Comparison of ENCODE assay signal across 13 cellular contexts in the genomic region with DNA sequence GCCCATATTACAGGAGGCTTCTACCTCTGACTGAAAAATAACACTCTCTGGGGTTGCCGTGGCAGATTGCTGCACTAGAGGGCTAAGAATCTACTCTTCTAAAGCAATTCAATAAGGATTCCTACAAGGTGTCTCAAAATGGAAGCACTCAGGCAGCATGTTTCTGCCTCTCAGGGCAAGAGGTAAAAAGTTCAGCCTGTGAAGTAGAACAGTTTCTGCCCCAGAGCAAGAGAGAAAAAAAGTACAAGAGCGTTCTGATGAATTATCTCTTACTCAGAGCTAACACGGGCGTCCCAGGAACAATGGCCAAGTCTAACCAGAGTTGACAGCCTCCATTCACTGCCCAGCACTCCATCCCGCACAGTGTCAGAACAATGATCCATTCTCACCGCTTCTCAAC.
A peak's percentile ranks its signal among the peaks of the same experiment; 100 is the strongest.
DNase-seq lines count a peak whose midpoint lies in the region; ATAC-seq and TF ChIP-seq lines count a peak whose summit lies in the region.
"Had no signal": no experiment of that assay in that cellular context is flagged by ENCODE, and none has a peak within 500 bp of the region (broad histone marks: within the 10 kb centered on the region; RNA-seq: fewer than 3 reads in every experiment).

No MANE protein-coding gene starts in this region.

- H3K9me2 ChIP-seq in HCT116 (ENCODE audit: insufficient read depth) (no peaks in the 10 kb centered on the region), hepatocyte (replicated peaks; ENCODE audit: insufficient read depth) (no peaks in the 10 kb centered on the region)

- RAD21 ChIA-PET in HCT116 (lab: Charles Lee; ENCODE audit: low non-redundant PET in 1 of 2, low total read pairs in 2 of 2, uncharacterized antibody in 2 of 2, unreplicated experiment in 2 of 2) = no interaction called here

- no peak overlapping the region for H3K9ac ChIP-seq in HCT116 (ENCODE audit: low read length)

- DNase-seq in HCT116 (ENCODE audit: low read depth, low spot score) (no peak), astrocyte of the spinal cord (ENCODE audit: low read depth, low spot score) (peak; percentile 29), hepatocyte (ENCODE audit: low spot score) (no peak), renal cortical epithelial cell (ENCODE audit: low read depth) (peak; percentile 30), NCI-H345 (lab: John Stamatoyannopoulos, UW) (no peak), SKM-1 (lab: John Stamatoyannopoulos, UW; ENCODE audit: unreplicated experiment) (no peak), glomerular visceral epithelial cell (ENCODE audit: extremely low spot score) (no peak)
- DNase-seq in activated effector memory CD4-positive, alpha-beta T cell treated with anti-CD3 and anti-CD28 coated beads, Interleukin-2, amount 50 U/mL, for 16 hours = no peak
- DNase-seq: activated CD4-positive, alpha-beta memory T cell treated with anti-CD3 and anti-CD28 coated beads, Interleukin-2, amount 10 ng/mL, durations not matched to agents 7 days and 5 days; amniotic stem cell; CD4-positive, alpha-beta memory T cell; NCI-H82; T-cell had no signal

- TF ChIP-seq CTCF in HCT116 (IDR thresholded peaks at IDR 0.05 in 2 of 3, conservative IDR thresholded peaks at IDR 0.05 in 1 of 3; ENCODE audit: borderline replicate concordance in 1 of 3, insufficient read depth in 1 of 3, low read depth in 2 of 3, low read length in 2 of 3) (no peak), astrocyte of the spinal cord (IDR thresholded peaks at IDR 0.05; ENCODE audit: low read depth, low read length) (no peak), hepatocyte (IDR thresholded peaks at IDR 0.05; ENCODE audit: poor library complexity) (no peak)

- H3K79me2 ChIP-seq in HCT116 (ENCODE audit: insufficient read depth, low read length) (no peaks in the 10 kb centered on the region), hepatocyte (no peaks in the 10 kb centered on the region)

- H3K4me3 ChIP-seq in HCT116 (replicated peaks in 1 of 2; ENCODE audit: low read depth in 1 of 2, low read length in 2 of 2) = no peak overlapping the region
- no peak overlapping the region for H3K4me3 ChIP-seq in astrocyte of the spinal cord (ENCODE audit: low read depth, low read length)
- H3K4me3 ChIP-seq in hepatocyte = no peak overlapping the region

- TF ChIP-seq RAD21 in HCT116 (IDR thresholded peaks at IDR 0.05; ENCODE audit: low read depth) = no peak

- TF ChIP-seq POLR2A in HCT116 (IDR thresholded peaks at IDR 0.05; ENCODE audit: borderline replicate concordance, extremely low read depth, insufficient read depth, insufficient read length) = no peak

- intact Hi-C loops in HCT116 (cut with micrococcal nuclease) = no loop called here

- H3K36me3 ChIP-seq in HCT116 (ENCODE audit: control insufficient read depth in 1 of 2, insufficient read depth in 2 of 2, low read length in 2 of 2) (no peaks in the 10 kb centered on the region), hepatocyte (replicated peaks; ENCODE audit: insufficient read depth, low read depth) (no peaks in the 10 kb centered on the region)

- H3K4me1 ChIP-seq in HCT116 (ENCODE audit: control insufficient read depth in 1 of 2, insufficient read depth in 2 of 2, low read length in 2 of 2) (no peaks in the 10 kb centered on the region), hepatocyte (ENCODE audit: insufficient read depth) (peaks cover 9% of the 10 kb centered on the region)

- CTCF ChIA-PET in HCT116 (lab: Charles Lee) = interaction anchor here (0.8 to 2.1 kb wide), 4 partner anchors 10 to 450 kb away, joined by 3 to 5 read pairs (median 4); no protein-coding TSS in a partner anchor

- H3K27ac ChIP-seq in HCT116 (ENCODE audit: low read depth, low read length) (no peak overlapping the region), hepatocyte (peak overlapping the region; percentile 1)

- H3K4me2 ChIP-seq in HCT116 (ENCODE audit: low read length) = no peak overlapping the region
- no peak overlapping the region for H3K4me2 ChIP-seq in hepatocyte

- H4K20me1 ChIP-seq in HCT116 (ENCODE audit: insufficient read depth) (no peaks in the 10 kb centered on the region), hepatocyte (ENCODE audit: insufficient read depth, poor library complexity, severe bottlenecking) (no peaks in the 10 kb centered on the region)

- BruUV-seq in HCT116 (replicated peaks; lab: Mats Ljungman, UMichigan) = no TSS peak

- no peak for ATAC-seq in HCT116

- POLR2A ChIA-PET in HCT116 (lab: Charles Lee) = no interaction called here

- H3K9me3 ChIP-seq in HCT116 (ENCODE audit: control insufficient read depth in 1 of 2, insufficient read depth in 1 of 2, low read depth in 1 of 2, low read length in 2 of 2) = no peaks in the 10 kb centered on the region
- H3K9me3 ChIP-seq in hepatocyte (ENCODE audit: low read depth) = no peaks in the 10 kb centered on the region

- H2AFZ ChIP-seq in HCT116 (ENCODE audit: low read depth, low read length, poor library complexity, severe bottlenecking) (peak overlapping the region; percentile 81), hepatocyte (peak overlapping the region; percentile 3)

- H3K27me3 ChIP-seq in HCT116 (ENCODE audit: insufficient read depth, low read length) = no peaks in the 10 kb centered on the region
- H3K27me3 ChIP-seq in hepatocyte = no peaks in the 10 kb centered on the region

- in situ Hi-C loops in astrocyte of the spinal cord (cut with HindIII; ENCODE audit: low sequenced_read_pairs) = no loop called here

- WGBS in hepatocyte (ENCODE audit: low lambda C conversion rate, missing lambda C conversion rate) = 45% methylated on average over 6 of the region's 6 CpGs

TF ChIP-seq in HCT116, 20 proteins besides CTCF, POLR2A, EP300 and RAD21:
- no peak for TF ChIP-seq JUND (IDR thresholded peaks at IDR 0.05)
- no peak for TF ChIP-seq SRF (IDR thresholded peaks at IDR 0.05; ENCODE audit: low read depth)
- no peak for TF ChIP-seq CBX3 (IDR thresholded peaks at IDR 0.05; ENCODE audit: low read depth)
- TF ChIP-seq ZNF274 (IDR thresholded peaks at IDR 0.05; ENCODE audit: low read depth, low read length) = no peak
- TF ChIP-seq FOSL1 (IDR thresholded peaks at IDR 0.05; ENCODE audit: low read depth) = no peak
- TF ChIP-seq SIN3A (IDR thresholded peaks at IDR 0.05; ENCODE audit: low read depth) = no peak
- TF ChIP-seq, protein P1, sequence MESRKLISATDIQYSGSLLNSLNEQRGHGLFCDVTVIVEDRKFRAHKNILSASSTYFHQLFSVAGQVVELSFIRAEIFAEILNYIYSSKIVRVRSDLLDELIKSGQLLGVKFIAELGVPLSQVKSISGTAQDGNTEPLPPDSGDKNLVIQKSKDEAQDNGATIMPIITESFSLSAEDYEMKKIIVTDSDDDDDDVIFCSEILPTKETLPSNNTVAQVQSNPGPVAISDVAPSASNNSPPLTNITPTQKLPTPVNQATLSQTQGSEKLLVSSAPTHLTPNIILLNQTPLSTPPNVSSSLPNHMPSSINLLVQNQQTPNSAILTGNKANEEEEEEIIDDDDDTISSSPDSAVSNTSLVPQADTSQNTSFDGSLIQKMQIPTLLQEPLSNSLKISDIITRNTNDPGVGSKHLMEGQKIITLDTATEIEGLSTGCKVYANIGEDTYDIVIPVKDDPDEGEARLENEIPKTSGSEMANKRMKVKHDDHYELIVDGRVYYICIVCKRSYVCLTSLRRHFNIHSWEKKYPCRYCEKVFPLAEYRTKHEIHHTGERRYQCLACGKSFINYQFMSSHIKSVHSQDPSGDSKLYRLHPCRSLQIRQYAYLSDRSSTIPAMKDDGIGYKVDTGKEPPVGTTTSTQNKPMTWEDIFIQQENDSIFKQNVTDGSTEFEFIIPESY (IDR thresholded peaks at IDR 0.05; ENCODE audit: extremely low read depth, insufficient replicate concordance, low read length) = no peak
- TF ChIP-seq SP1 (IDR thresholded peaks at IDR 0.05; ENCODE audit: low read depth) = no peak
- no peak for TF ChIP-seq YY1 (IDR thresholded peaks at IDR 0.05; ENCODE audit: extremely low read depth, insufficient replicate concordance, low read depth, low read length)
- TF ChIP-seq, protein P2, sequence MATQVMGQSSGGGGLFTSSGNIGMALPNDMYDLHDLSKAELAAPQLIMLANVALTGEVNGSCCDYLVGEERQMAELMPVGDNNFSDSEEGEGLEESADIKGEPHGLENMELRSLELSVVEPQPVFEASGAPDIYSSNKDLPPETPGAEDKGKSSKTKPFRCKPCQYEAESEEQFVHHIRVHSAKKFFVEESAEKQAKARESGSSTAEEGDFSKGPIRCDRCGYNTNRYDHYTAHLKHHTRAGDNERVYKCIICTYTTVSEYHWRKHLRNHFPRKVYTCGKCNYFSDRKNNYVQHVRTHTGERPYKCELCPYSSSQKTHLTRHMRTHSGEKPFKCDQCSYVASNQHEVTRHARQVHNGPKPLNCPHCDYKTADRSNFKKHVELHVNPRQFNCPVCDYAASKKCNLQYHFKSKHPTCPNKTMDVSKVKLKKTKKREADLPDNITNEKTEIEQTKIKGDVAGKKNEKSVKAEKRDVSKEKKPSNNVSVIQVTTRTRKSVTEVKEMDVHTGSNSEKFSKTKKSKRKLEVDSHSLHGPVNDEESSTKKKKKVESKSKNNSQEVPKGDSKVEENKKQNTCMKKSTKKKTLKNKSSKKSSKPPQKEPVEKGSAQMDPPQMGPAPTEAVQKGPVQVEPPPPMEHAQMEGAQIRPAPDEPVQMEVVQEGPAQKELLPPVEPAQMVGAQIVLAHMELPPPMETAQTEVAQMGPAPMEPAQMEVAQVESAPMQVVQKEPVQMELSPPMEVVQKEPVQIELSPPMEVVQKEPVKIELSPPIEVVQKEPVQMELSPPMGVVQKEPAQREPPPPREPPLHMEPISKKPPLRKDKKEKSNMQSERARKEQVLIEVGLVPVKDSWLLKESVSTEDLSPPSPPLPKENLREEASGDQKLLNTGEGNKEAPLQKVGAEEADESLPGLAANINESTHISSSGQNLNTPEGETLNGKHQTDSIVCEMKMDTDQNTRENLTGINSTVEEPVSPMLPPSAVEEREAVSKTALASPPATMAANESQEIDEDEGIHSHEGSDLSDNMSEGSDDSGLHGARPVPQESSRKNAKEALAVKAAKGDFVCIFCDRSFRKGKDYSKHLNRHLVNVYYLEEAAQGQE (IDR thresholded peaks at IDR 0.05; ENCODE audit: low read depth) = no peak

Comparison
In these comparisons a context has a peak if more than half of its experiments do, and no peak if none do; other contexts are left out.
1. DNase-seq: peak in astrocyte of the spinal cord (single experiment) and renal cortical epithelial cell (single experiment); none in HCT116 (single experiment), hepatocyte (single experiment), NCI-H345 (single experiment), activated effector memory CD4-positive, alpha-beta T cell treated with anti-CD3 and anti-CD28 coated beads, Interleukin-2, amount 50 U/mL, for 16 hours (single experiment), SKM-1 (single experiment) and glomerular visceral epithelial cell (single experiment).